In genomic region chr15:73988075-73988969, GRCh38 we compare ENCODE assay signal across 10 cellular contexts. TPM values are rescaled to one million over a fixed set of nuclear protein-coding genes. Genes with fewer than 3 reads are reported as not detected.
DNase-seq lines count a peak whose midpoint lies in the region; ATAC-seq, FAIRE-seq and TF ChIP-seq lines count a peak whose summit lies in the region.
"Had no signal": no experiment of that assay in that cellular context is flagged by ENCODE, and none has a peak within 500 bp of the region (broad histone marks: within the 10 kb centered on the region; RNA-seq: fewer than 3 reads in every experiment).

No MANE protein-coding gene starts in this region.

- intact Hi-C loops in heart right ventricle (cut with DNase I) (loop anchor here in 1 of 10 donors (5.0 kb wide), 1 partner anchor 49 kb away; no protein-coding TSS in a partner anchor), left ventricle myocardium superior (cut with micrococcal nuclease) (no loop called here), body of pancreas (cut with DNase I) (no loop called here)

- FAIRE-seq in urothelium cell line (lab: Jason Lieb, UNC), result peak; percentile 81

- H3K27ac ChIP-seq in heart right ventricle, result peak overlapping the region; percentile 74 to 100 (median 99)
- H3K27ac ChIP-seq in body of pancreas, result peak overlapping the region in 3 of 4 donors; percentile 44 to 76 (median 72)

- H3K27me3 Mint-ChIP-seq in memory B cell, result no peaks in the 10 kb centered on the region
- H3K27me3 Mint-ChIP-seq: T-cell had no signal

- H3K36me3 ChIP-seq in heart right ventricle, result peaks cover 0 to 40% (median 6%) of the 10 kb centered on the region in 9 donors
- H3K36me3 ChIP-seq in body of pancreas (replicated peaks in 1 of 2; ENCODE audit: insufficient read depth in 1 of 2, low read depth in 2 of 2), result no peaks in the 10 kb centered on the region
- H3K36me3 ChIP-seq: prostate gland had no signal

- no peak overlapping the region for H3K4me3 Mint-ChIP-seq in memory B cell
- H3K4me3 Mint-ChIP-seq: T-cell had no signal

- H3K4me3 ChIP-seq in heart right ventricle (no peak overlapping the region), body of pancreas (no peak overlapping the region)
- H3K4me3 ChIP-seq: prostate gland had no signal

- TF ChIP-seq CTCF in heart right ventricle (IDR thresholded peaks at IDR 0.05) (no peak), body of pancreas (IDR thresholded peaks at IDR 0.05) (no peak)

- DNase-seq in heart right ventricle (no peak), left ventricle myocardium superior (no peak), body of pancreas (peak in 1 of 4 donors; percentile 44), memory B cell (ENCODE audit: low spot score in 2 of 2) (no peak), urothelium cell line (ENCODE audit: low spot score) (no peak), cerebellar nuclear complex (lab: John Stamatoyannopoulos, UW) (no peak)
- no peak for DNase-seq in activated effector memory CD4-positive, alpha-beta T cell treated with anti-CD3 and anti-CD28 coated beads, Interleukin-2, amount 50 U/mL, for 16 hours
- DNase-seq: T-cell had no signal

- peak in 2 of 3 donors; percentile 11 to 37 for TF ChIP-seq POLR2A in body of pancreas (IDR thresholded peaks at IDR 0.05)

- H3K9me3 Mint-ChIP-seq in memory B cell, result no peaks in the 10 kb centered on the region
- H3K9me3 Mint-ChIP-seq: T-cell had no signal

- H3K27ac Mint-ChIP-seq in memory B cell, result no peak overlapping the region
- H3K27ac Mint-ChIP-seq: T-cell had no signal

- no peaks in the 10 kb centered on the region for H3K27me3 ChIP-seq in heart right ventricle
- no peaks in the 10 kb centered on the region for H3K27me3 ChIP-seq in body of pancreas

- no peak for ATAC-seq in heart right ventricle
- ATAC-seq in left ventricle myocardium superior, result no peak
- peak; percentile 19 for ATAC-seq in body of pancreas
- ATAC-seq in memory B cell (ENCODE audit: low read depth), result peak; percentile 7
- no peak for ATAC-seq in HG02642 (IDR thresholded peaks at IDR 0.05; ENCODE audit: poor library complexity, unreplicated experiment)
- ATAC-seq: T-cell had no signal

- peaks cover 10% of the 10 kb centered on the region for H3K36me3 Mint-ChIP-seq in memory B cell

- H3K4me1 ChIP-seq in heart right ventricle (peaks cover 60 to 98% (median 95%) of the 10 kb centered on the region in 9 donors), body of pancreas (peaks cover 65% of the 10 kb centered on the region)

- H3K4me1 Mint-ChIP-seq in memory B cell, result peaks cover 33% of the 10 kb centered on the region

- WGBS in heart right ventricle, 2 donors, result 87 to 90% methylated on average over 18 of the region's 18 CpGs
- WGBS in body of pancreas, 2 donors, result 80 to 82% methylated on average over 13 to 18 of the region's 18 CpGs

- H3K9me3 ChIP-seq in heart right ventricle (no peaks in the 10 kb centered on the region), body of pancreas (no peaks in the 10 kb centered on the region)
- H3K9me3 ChIP-seq: prostate gland had no signal

RNA-seq across cellular contexts. Expression of gene STOML1, which starts 3.8 kb away (rescaled TPM):
- total RNA-seq in heart right ventricle, result 10 to 100 TPM; 21.1 to 38.4 (median 27.2) TPM
- 10 to 100 TPM; 33.1 to 35.0 TPM for polyA plus RNA-seq in heart right ventricle
- total RNA-seq in left ventricle myocardium superior, result 26.9 TPM
- 10 to 100 TPM in 1 of 2 donors, 1 to 10 TPM in 1; 6.0 to 10.2 TPM for total RNA-seq in body of pancreas

RNA-seq across cellular contexts. Expression of gene PML, which starts 6.2 kb away (rescaled TPM):
- total RNA-seq in heart right ventricle (10 to 100 TPM; 17.9 to 50.1 (median 22.5) TPM), left ventricle myocardium superior (20.8 TPM), body of pancreas (10 to 100 TPM; 27.8 to 38.2 TPM)
- 10 to 100 TPM; 18.4 to 32.0 TPM for polyA plus RNA-seq in heart right ventricle

Comparison
In these comparisons a context has a peak if more than half of its experiments do, and no peak if none do; other contexts are left out.
1. ATAC-seq: peak in body of pancreas (single experiment) and memory B cell (single experiment); none in heart right ventricle (0 of 8), left ventricle myocardium superior (single experiment) and HG02642 (single experiment).